In the genomic region with DNA sequence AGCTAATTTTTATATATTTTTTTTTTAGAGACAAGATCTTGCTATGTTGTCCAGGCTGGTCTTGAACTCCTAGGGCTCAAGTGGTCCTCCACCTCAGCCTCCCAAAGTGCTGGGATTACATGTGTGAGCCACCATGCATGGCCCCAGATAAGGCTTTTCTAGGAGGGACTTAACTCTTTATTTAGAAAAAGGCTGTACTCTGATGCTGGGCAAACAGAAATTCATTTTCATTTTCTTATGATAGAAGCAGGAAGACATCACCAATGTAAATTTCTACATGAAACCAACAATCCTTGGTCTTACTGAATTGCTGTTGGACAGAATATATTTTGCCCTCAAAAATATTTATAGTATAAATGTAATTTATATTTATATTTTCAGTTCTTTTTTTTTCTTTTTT, we compare ENCODE assay signal across 1 cellular context.
TF ChIP-seq lines count a peak whose summit lies in the region.

No MANE protein-coding gene starts in this region.

TF ChIP-seq in K562, 482 proteins besides CTCF, POLR2A, EP300 and RAD21:
- TF ChIP-seq ZNF121 (CRISPR knock-in tag; conservative IDR thresholded peaks at IDR 0.05) (peak; percentile 35; the same call in 1 of the 2 replicates), ATF1 (CRISPR knock-in tag; IDR thresholded peaks at IDR 0.05) (no peak), ATF1 (tag; IDR thresholded peaks at IDR 0.05) (no peak)
